Comparison of ENCODE assay signal across 1 cellular context in the genomic region with DNA sequence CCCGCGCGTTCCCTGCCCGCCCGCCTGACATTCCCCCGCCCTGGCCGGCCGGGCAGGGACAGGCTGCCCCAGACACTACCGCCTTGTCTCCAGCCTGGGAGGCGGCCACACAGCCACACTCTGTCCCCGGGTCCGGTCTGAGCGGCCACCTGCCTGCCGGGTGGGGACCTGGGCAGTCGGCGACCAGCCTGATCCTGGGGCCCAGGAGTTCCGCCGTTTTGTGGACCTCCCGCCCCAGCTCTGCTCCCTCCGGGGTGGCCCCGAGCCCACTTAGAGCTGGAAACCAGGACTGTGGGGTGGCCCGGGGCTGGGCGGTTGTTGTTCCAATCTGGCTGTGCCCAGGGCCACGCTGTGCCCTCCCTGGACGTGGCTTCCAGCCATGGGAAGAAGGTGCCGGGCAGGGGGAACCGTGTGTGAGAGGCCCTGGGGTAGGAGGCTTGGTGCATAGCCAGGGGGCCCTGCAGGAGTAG.
A peak's percentile ranks its signal among the peaks of the same experiment; 100 is the strongest.
TF ChIP-seq lines count a peak whose summit lies in the region.

No MANE protein-coding gene starts in this region.

TF ChIP-seq in HepG2, 621 proteins besides CTCF, POLR2A, EP300 and RAD21 (continued from another document and continues in another):
- TF ChIP-seq REPIN1 (CRISPR knock-in tag; IDR thresholded peaks at IDR 0.05; ENCODE audit: borderline replicate concordance, low read depth) = no peak
- TF ChIP-seq, protein P1, sequence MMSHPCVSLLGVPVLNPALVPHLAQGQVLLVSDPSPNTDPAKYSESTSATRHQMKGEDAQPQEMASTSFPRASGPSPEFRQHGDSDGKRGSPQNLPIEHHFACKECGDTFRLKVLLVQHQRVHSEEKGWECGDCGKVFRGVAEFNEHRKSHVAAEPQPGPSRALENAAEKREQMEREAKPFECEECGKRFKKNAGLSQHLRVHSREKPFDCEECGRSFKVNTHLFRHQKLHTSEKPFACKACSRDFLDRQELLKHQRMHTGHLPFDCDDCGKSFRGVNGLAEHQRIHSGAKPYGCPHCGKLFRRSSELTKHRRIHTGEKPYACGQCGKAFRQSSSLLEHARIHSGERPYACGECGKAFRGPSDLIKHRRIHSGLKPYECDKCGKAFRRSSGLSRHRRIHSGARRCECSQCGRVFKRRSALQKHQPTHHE (CRISPR knock-in tag; IDR thresholded peaks at IDR 0.05; ENCODE audit: borderline replicate concordance) = no peak
- TF ChIP-seq ARNT2 (CRISPR knock-in tag; IDR thresholded peaks at IDR 0.05; ENCODE audit: low read depth) = no peak
- no peak for TF ChIP-seq NKX3-1 (CRISPR knock-in tag; IDR thresholded peaks at IDR 0.05)
- no peak for TF ChIP-seq ZNF615 (CRISPR knock-in tag; IDR thresholded peaks at IDR 0.05; ENCODE audit: borderline replicate concordance)
- no peak for TF ChIP-seq EZH2 (conservative IDR thresholded peaks at IDR 0.05; ENCODE audit: low read depth, low read length)
- no peak for TF ChIP-seq ZNF589 (CRISPR knock-in tag; conservative IDR thresholded peaks at IDR 0.05)
- no peak for TF ChIP-seq ZNF138 (CRISPR knock-in tag; IDR thresholded peaks at IDR 0.05; ENCODE audit: low read depth)
- TF ChIP-seq KLF12 (CRISPR knock-in tag; IDR thresholded peaks at IDR 0.05; ENCODE audit: borderline replicate concordance) = no peak
- TF ChIP-seq SRSF1 (optimal IDR thresholded peaks at IDR 0.05; ENCODE audit: low read depth, low read length) = no peak
- TF ChIP-seq, protein P2, sequence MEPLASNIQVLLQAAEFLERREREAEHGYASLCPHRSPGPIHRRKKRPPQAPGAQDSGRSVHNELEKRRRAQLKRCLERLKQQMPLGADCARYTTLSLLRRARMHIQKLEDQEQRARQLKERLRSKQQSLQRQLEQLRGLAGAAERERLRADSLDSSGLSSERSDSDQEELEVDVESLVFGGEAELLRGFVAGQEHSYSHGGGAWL (CRISPR knock-in tag; IDR thresholded peaks at IDR 0.05) = peak; percentile 44; the same call in 1 of the 2 replicates
- TF ChIP-seq, protein P3, sequence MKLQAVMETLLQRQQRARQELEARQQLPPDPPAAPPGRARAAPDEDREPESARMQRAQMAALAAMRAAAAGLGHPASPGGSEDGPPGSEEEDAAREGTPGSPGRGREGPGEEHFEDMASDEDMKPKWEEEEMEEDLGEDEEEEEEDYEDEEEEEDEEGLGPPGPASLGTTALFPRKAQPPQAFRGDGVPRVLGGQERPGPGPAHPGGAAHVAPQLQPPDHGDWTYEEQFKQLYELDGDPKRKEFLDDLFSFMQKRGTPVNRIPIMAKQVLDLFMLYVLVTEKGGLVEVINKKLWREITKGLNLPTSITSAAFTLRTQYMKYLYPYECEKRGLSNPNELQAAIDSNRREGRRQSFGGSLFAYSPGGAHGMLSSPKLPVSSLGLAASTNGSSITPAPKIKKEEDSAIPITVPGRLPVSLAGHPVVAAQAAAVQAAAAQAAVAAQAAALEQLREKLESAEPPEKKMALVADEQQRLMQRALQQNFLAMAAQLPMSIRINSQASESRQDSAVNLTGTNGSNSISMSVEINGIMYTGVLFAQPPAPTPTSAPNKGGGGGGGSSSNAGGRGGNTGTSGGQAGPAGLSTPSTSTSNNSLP (IDR thresholded peaks at IDR 0.05; ENCODE audit: low read depth, low read length) = no peak
- TF ChIP-seq ZIK1 (CRISPR knock-in tag; IDR thresholded peaks at IDR 0.05; ENCODE audit: borderline replicate concordance, low read depth) = no peak
- TF ChIP-seq, protein P4, sequence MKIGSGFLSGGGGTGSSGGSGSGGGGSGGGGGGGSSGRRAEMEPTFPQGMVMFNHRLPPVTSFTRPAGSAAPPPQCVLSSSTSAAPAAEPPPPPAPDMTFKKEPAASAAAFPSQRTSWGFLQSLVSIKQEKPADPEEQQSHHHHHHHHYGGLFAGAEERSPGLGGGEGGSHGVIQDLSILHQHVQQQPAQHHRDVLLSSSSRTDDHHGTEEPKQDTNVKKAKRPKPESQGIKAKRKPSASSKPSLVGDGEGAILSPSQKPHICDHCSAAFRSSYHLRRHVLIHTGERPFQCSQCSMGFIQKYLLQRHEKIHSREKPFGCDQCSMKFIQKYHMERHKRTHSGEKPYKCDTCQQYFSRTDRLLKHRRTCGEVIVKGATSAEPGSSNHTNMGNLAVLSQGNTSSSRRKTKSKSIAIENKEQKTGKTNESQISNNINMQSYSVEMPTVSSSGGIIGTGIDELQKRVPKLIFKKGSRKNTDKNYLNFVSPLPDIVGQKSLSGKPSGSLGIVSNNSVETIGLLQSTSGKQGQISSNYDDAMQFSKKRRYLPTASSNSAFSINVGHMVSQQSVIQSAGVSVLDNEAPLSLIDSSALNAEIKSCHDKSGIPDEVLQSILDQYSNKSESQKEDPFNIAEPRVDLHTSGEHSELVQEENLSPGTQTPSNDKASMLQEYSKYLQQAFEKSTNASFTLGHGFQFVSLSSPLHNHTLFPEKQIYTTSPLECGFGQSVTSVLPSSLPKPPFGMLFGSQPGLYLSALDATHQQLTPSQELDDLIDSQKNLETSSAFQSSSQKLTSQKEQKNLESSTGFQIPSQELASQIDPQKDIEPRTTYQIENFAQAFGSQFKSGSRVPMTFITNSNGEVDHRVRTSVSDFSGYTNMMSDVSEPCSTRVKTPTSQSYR (CRISPR knock-in tag; IDR thresholded peaks at IDR 0.05; ENCODE audit: borderline replicate concordance) = no peak
- TF ChIP-seq ZNF564 (CRISPR knock-in tag; IDR thresholded peaks at IDR 0.05) = no peak
- 0 out of 2 replicates have a peak, but pooled peaks have one; percentile 34 for TF ChIP-seq ZNF33B (CRISPR knock-in tag; IDR thresholded peaks at IDR 0.05)
- no peak for TF ChIP-seq TBX2 (CRISPR knock-in tag; IDR thresholded peaks at IDR 0.05; ENCODE audit: borderline replicate concordance)
- TF ChIP-seq, protein P5, sequence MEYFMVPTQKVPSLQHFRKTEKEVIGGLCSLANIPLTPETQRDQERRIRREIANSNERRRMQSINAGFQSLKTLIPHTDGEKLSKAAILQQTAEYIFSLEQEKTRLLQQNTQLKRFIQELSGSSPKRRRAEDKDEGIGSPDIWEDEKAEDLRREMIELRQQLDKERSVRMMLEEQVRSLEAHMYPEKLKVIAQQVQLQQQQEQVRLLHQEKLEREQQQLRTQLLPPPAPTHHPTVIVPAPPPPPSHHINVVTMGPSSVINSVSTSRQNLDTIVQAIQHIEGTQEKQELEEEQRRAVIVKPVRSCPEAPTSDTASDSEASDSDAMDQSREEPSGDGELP (IDR thresholded peaks at IDR 0.05; ENCODE audit: borderline replicate concordance, low read depth) = no peak
- TF ChIP-seq, protein P6, sequence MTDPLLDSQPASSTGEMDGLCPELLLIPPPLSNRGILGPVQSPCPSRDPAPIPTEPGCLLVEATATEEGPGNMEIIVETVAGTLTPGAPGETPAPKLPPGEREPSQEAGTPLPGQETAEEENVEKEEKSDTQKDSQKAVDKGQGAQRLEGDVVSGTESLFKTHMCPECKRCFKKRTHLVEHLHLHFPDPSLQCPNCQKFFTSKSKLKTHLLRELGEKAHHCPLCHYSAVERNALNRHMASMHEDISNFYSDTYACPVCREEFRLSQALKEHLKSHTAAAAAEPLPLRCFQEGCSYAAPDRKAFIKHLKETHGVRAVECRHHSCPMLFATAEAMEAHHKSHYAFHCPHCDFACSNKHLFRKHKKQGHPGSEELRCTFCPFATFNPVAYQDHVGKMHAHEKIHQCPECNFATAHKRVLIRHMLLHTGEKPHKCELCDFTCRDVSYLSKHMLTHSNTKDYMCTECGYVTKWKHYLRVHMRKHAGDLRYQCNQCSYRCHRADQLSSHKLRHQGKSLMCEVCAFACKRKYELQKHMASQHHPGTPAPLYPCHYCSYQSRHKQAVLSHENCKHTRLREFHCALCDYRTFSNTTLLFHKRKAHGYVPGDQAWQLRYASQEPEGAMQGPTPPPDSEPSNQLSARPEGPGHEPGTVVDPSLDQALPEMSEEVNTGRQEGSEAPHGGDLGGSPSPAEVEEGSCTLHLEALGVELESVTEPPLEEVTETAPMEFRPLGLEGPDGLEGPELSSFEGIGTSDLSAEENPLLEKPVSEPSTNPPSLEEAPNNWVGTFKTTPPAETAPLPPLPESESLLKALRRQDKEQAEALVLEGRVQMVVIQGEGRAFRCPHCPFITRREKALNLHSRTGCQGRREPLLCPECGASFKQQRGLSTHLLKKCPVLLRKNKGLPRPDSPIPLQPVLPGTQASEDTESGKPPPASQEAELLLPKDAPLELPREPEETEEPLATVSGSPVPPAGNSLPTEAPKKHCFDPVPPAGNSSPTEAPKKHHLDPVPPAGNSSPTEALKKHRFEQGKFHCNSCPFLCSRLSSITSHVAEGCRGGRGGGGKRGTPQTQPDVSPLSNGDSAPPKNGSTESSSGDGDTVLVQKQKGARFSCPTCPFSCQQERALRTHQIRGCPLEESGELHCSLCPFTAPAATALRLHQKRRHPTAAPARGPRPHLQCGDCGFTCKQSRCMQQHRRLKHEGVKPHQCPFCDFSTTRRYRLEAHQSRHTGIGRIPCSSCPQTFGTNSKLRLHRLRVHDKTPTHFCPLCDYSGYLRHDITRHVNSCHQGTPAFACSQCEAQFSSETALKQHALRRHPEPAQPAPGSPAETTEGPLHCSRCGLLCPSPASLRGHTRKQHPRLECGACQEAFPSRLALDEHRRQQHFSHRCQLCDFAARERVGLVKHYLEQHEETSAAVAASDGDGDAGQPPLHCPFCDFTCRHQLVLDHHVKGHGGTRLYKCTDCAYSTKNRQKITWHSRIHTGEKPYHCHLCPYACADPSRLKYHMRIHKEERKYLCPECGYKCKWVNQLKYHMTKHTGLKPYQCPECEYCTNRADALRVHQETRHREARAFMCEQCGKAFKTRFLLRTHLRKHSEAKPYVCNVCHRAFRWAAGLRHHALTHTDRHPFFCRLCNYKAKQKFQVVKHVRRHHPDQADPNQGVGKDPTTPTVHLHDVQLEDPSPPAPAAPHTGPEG (CRISPR knock-in tag; IDR thresholded peaks at IDR 0.05) = peak; percentile 95
- TF ChIP-seq, protein P7, sequence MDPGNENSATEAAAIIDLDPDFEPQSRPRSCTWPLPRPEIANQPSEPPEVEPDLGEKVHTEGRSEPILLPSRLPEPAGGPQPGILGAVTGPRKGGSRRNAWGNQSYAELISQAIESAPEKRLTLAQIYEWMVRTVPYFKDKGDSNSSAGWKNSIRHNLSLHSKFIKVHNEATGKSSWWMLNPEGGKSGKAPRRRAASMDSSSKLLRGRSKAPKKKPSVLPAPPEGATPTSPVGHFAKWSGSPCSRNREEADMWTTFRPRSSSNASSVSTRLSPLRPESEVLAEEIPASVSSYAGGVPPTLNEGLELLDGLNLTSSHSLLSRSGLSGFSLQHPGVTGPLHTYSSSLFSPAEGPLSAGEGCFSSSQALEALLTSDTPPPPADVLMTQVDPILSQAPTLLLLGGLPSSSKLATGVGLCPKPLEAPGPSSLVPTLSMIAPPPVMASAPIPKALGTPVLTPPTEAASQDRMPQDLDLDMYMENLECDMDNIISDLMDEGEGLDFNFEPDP (CRISPR knock-in tag; conservative IDR thresholded peaks at IDR 0.05) = no peak
- peak; percentile 39; the same call in 1 of the 2 replicates for TF ChIP-seq SAP130 (CRISPR knock-in tag; IDR thresholded peaks at IDR 0.05; ENCODE audit: low read depth)
- TF ChIP-seq, protein P8, sequence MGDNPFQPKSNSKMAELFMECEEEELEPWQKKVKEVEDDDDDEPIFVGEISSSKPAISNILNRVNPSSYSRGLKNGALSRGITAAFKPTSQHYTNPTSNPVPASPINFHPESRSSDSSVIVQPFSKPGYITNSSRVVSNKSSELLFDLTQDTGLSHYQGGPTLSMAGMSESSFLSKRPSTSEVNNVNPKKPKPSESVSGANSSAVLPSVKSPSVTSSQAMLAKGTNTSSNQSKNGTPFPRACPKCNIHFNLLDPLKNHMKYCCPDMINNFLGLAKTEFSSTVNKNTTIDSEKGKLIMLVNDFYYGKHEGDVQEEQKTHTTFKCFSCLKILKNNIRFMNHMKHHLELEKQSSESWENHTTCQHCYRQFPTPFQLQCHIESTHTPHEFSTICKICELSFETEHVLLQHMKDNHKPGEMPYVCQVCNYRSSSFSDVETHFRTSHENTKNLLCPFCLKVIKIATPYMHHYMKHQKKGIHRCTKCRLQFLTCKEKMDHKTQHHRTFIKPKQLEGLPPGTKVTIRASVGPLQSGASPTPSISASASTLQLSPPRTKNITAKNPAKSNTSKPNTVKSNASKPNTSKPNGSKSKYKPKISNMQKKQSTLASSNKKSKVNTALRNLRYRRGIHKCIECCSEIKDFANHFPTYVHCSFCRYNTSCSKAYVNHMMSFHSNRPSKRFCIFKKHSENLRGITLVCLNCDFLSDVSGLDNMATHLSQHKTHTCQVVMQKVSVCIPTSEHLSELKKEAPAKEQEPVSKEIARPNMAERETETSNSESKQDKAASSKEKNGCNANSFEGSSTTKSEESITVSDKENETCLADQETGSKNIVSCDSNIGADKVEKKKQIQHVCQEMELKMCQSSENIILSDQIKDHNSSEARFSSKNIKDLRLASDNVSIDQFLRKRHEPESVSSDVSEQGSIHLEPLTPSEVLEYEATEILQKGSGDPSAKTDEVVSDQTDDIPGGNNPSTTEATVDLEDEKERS (CRISPR knock-in tag; IDR thresholded peaks at IDR 0.05) = no peak
- no peak for TF ChIP-seq ZC3H13 (CRISPR knock-in tag; IDR thresholded peaks at IDR 0.05)
- TF ChIP-seq ZNF160 (CRISPR knock-in tag; IDR thresholded peaks at IDR 0.05) = no peak
- no peak for TF ChIP-seq FIP1L1 (IDR thresholded peaks at IDR 0.05; ENCODE audit: borderline replicate concordance, insufficient read depth, low read depth, low read length)
- no peak for TF ChIP-seq SMARCE1 (IDR thresholded peaks at IDR 0.05; ENCODE audit: borderline replicate concordance)
- TF ChIP-seq ESRRA (CRISPR knock-in tag; IDR thresholded peaks at IDR 0.05; ENCODE audit: low read depth) = peak; percentile 23; the same call in 1 of the 2 replicates
